In the genomic region with DNA sequence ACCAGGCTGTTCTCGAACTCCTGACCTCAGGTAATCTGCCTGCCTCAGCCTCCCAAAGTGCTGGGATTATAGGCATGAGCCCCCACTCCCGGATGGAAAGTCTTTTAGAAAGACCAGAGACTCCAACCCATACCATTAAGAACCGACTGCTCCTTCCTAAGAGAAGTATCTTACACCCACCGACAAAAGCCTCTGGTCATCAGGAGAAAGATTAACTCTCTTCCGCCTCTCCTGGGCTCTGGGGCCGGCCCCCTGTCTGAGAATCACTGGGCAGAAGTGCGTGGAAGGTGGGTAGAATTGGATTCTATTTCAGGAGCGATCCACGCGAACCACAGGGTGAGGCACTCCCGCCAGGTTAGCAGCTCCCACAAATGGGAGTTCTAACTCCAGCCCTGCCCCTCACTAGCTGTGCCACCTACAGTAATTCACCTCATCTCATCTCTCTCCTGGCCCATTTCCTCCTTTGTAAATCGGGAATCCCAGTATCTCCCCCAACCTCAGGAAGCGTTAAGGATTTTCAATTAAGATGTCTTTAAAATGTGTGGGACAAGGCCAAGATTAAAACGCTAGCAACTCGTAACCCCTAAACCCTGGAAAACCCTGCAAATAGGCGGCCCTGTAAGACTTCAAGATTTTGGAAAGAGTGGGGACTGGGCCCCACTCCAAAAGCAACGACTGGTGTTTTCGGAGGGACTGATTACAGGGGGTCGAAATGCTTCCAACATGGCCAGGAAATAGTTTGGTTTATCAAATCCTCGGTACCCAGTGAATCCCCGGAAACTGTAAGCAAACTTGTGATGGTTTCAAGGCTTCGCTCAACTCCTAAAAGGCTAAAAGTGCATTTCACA, we compare ENCODE assay signal across 8 cellular contexts. TPM values are rescaled to one million over a fixed set of nuclear protein-coding genes. Genes with fewer than 3 reads are reported as not detected.
DNase-seq lines count a peak whose midpoint lies in the region; ATAC-seq and TF ChIP-seq lines count a peak whose summit lies in the region.

No MANE protein-coding gene starts in this region.

- H3K4me2 ChIP-seq in SK-N-SH, result peak overlapping the region; percentile 97

- H3K36me3 ChIP-seq in SK-N-SH (replicated peaks in 1 of 2; ENCODE audit: control insufficient read depth in 1 of 2, insufficient read depth in 2 of 2, low read length in 1 of 2), result peaks cover 37 to 47% of the 10 kb centered on the region in 2 experiments
- peaks cover 2 to 43% (median 42%) of the 10 kb centered on the region in 5 donors for H3K36me3 ChIP-seq in subcutaneous abdominal adipose tissue (ENCODE audit: control insufficient read depth in 5 of 5, insufficient read depth in 5 of 5, low read length in 5 of 5)

- POLR2A ChIA-PET in SK-N-SH (lab: Yijun Ruan, JAX), result interaction anchor here (0.5 to 2.2 kb wide), 7 partner anchors 10 to 92 kb away, joined by 3 to 9 read pairs (median 3); a partner anchor contains a TSS

- H3K9me2 ChIP-seq in SK-N-SH, result no peaks in the 10 kb centered on the region

- H2AFZ ChIP-seq in SK-N-SH (ENCODE audit: low read depth), result no peak overlapping the region

- H3F3A ChIP-seq in SK-N-SH (replicated peaks; ENCODE audit: insufficient read depth), result peaks cover 31% of the 10 kb centered on the region

- H3K27me3 ChIP-seq in SK-N-SH (ENCODE audit: insufficient read depth) (no peaks in the 10 kb centered on the region), subcutaneous abdominal adipose tissue (ENCODE audit: control insufficient read depth in 5 of 5, insufficient read depth in 4 of 5, low read length in 5 of 5) (no peaks in the 10 kb centered on the region)

- 14% methylated on average over 22 of the region's 22 CpGs for WGBS in SK-N-SH (ENCODE audit: low lambda C conversion rate)

- H3K27ac ChIP-seq in SK-N-SH (ENCODE audit: low read depth in 2 of 2, low read length in 1 of 2) (peak overlapping the region; percentile 72 to 99), subcutaneous abdominal adipose tissue (ENCODE audit: low read depth, low read length) (peak overlapping the region; percentile 97)

- DNase-seq in SK-N-SH (no peak), immature natural killer cell (no peak), A172 (ENCODE audit: low spot score) (no peak), NCI-H1092 (lab: John Stamatoyannopoulos, UW) (no peak)
- no peak for DNase-seq in activated naive CD4-positive, alpha-beta T cell treated with anti-CD3 and anti-CD28 coated beads, Interleukin-2, amount 50 U/mL, for 72 hours (ENCODE audit: low spot score in 2 of 2)

- ATAC-seq in SK-N-SH treated with all-trans-retinoic acid at 6 μM for 48 hours (no peak), GM21526 (IDR thresholded peaks at IDR 0.05; ENCODE audit: low FRiP score, unreplicated experiment) (no peak)
- ATAC-seq in activated naive CD4-positive, alpha-beta T cell treated with anti-CD3 and anti-CD28 coated beads, Interleukin-2, amount 50 U/mL, for 72 hours, result no peak

- peaks cover 67 to 75% of the 10 kb centered on the region in 2 donors for H3K4me1 Mint-ChIP-seq in immature natural killer cell

- peaks cover 64% of the 10 kb centered on the region for H3K79me2 ChIP-seq in SK-N-SH (ENCODE audit: insufficient read depth)

- H3K4me1 ChIP-seq in SK-N-SH (ENCODE audit: control insufficient read depth in 1 of 2, insufficient read depth in 2 of 2, low read depth in 1 of 2, low read length in 1 of 2), result peaks cover 18 to 30% of the 10 kb centered on the region in 2 experiments; a peak in 1 of 4 replicates
- peaks cover 16 to 46% (median 41%) of the 10 kb centered on the region in 5 donors for H3K4me1 ChIP-seq in subcutaneous abdominal adipose tissue (ENCODE audit: control insufficient read depth in 5 of 5, insufficient read depth in 5 of 5, low read length in 5 of 5)

- peaks cover 41 to 50% (median 50%) of the 10 kb centered on the region in 3 donors for H3K27me3 Mint-ChIP-seq in immature natural killer cell (ENCODE audit: low read depth in 3 of 3)

- TF ChIP-seq CTCF in SK-N-SH (IDR thresholded peaks at IDR 0.05), result no peak

- H3K9ac ChIP-seq in SK-N-SH (peak overlapping the region; percentile 100), subcutaneous abdominal adipose tissue (ENCODE audit: low read length in 5 of 5) (peak overlapping the region; percentile 32 to 88 (median 81))

- H3K4me3 ChIP-seq in SK-N-SH (ENCODE audit: low read depth in 2 of 2, low read length in 1 of 2) (peak overlapping the region; percentile 67 to 87), subcutaneous abdominal adipose tissue (ENCODE audit: low read depth in 1 of 5, low read length in 5 of 5) (peak overlapping the region; percentile 55 to 75 (median 73))

- no peak for TF ChIP-seq EP300 in SK-N-SH (IDR thresholded peaks at IDR 0.05; ENCODE audit: borderline replicate concordance in 1 of 2, low read depth in 1 of 2, low read length in 1 of 2)

- H3K27ac Mint-ChIP-seq in activated naive CD4-positive, alpha-beta T cell treated with anti-CD3 and anti-CD28 coated beads, Interleukin-2, amount 50 U/mL, for 72 hours, result peak overlapping the region; percentile 99
- H3K27ac Mint-ChIP-seq in immature natural killer cell, result peak overlapping the region; percentile 90 to 100 (median 98)

- no peak for TF ChIP-seq RAD21 in SK-N-SH (IDR thresholded peaks at IDR 0.05; ENCODE audit: low read length)

- peaks cover 63 to 71% of the 10 kb centered on the region in 2 donors for H3K36me3 Mint-ChIP-seq in activated naive CD4-positive, alpha-beta T cell treated with anti-CD3 and anti-CD28 coated beads, Interleukin-2, amount 50 U/mL, for 72 hours
- peaks cover 24 to 46% (median 27%) of the 10 kb centered on the region in 3 donors for H3K36me3 Mint-ChIP-seq in immature natural killer cell

- H3K4me3 Mint-ChIP-seq in immature natural killer cell, result peak overlapping the region; percentile 88 to 98 (median 94)

- H4K20me1 ChIP-seq in SK-N-SH (ENCODE audit: insufficient read depth), result peaks cover 56% of the 10 kb centered on the region

- H3K9me3 ChIP-seq in SK-N-SH (no peaks in the 10 kb centered on the region), subcutaneous abdominal adipose tissue (ENCODE audit: control insufficient read depth in 5 of 5, low read length in 5 of 5) (no peaks in the 10 kb centered on the region)

- CTCF ChIA-PET in SK-N-SH (lab: Yijun Ruan, JAX), result interaction anchor here (0.7 to 2.6 kb wide), 4 partner anchors 10 to 82 kb away, joined by 3 to 6 read pairs (median 3); a partner anchor contains a TSS

- no peaks in the 10 kb centered on the region for H3K9me3 Mint-ChIP-seq in activated naive CD4-positive, alpha-beta T cell treated with anti-CD3 and anti-CD28 coated beads, Interleukin-2, amount 50 U/mL, for 72 hours
- H3K9me3 Mint-ChIP-seq in immature natural killer cell, result peaks cover 0 to 2% (median 0%) of the 10 kb centered on the region in 6 donors

TF ChIP-seq in SK-N-SH, 30 proteins besides CTCF, POLR2A, EP300 and RAD21:
- TF ChIP-seq SMC3 (IDR thresholded peaks at IDR 0.05; ENCODE audit: low read depth, low read length) (no peak), CHD2 (IDR thresholded peaks at IDR 0.05; ENCODE audit: low read length, partially characterized antibody) (no peak), POLR2AphosphoS5 (IDR thresholded peaks at IDR 0.05; ENCODE audit: low read depth, low read length) (no peak), EZH2phosphoT487 (IDR thresholded peaks at IDR 0.05; ENCODE audit: borderline replicate concordance, low read depth) (no peak)

TF ChIP-seq in SK-N-SH treated with all-trans-retinoic acid at 6 μM for 48 hours, 23 proteins besides CTCF, POLR2A, EP300 and RAD21 (continues in another document):
- TF ChIP-seq RARB (CRISPR knock-in tag; IDR thresholded peaks at IDR 0.05) (no peak), TCF4 (CRISPR knock-in tag; IDR thresholded peaks at IDR 0.05; ENCODE audit: borderline replicate concordance) (no peak), ESRRG (CRISPR knock-in tag; IDR thresholded peaks at IDR 0.05) (no peak), BACH2 (CRISPR knock-in tag; IDR thresholded peaks at IDR 0.05; ENCODE audit: borderline replicate concordance) (no peak)

RNA-seq across cellular contexts. Expression of a gene that starts 1.3 kb away (rescaled TPM):
- 249 and 280 TPM in 2 replicates for polyA plus RNA-seq in SK-N-SH (2012; rRNA removed)
- 177 and 211 TPM in 2 replicates for polyA plus RNA-seq in SK-N-SH (2012; cell fraction: cytosol; rRNA removed)
- polyA plus RNA-seq in SK-N-SH (2012; cell fraction: nucleus; rRNA removed), result 330 and 355 TPM in 2 replicates
- 100 to 1,000 TPM; 658 to 720 TPM for total RNA-seq in activated naive CD4-positive, alpha-beta T cell treated with anti-CD3 and anti-CD28 coated beads, Interleukin-2, amount 50 U/mL, for 72 hours
- polyA plus RNA-seq in immature natural killer cell, result 10 to 100 TPM; 16.8 to 89.6 (median 69.0) TPM
- total RNA-seq in A172 (2014; rRNA removed; shearing (Covaris generic)), result 296 and 354 TPM in 2 replicates

RNA-seq across cellular contexts. Expression of a gene that starts 16.9 kb away (rescaled TPM):
- polyA plus RNA-seq in SK-N-SH (2012; rRNA removed) (169 and 211 TPM in 2 replicates), immature natural killer cell (100 to 1,000 TPM; 243 to 337 (median 327) TPM)
- polyA plus RNA-seq in SK-N-SH (2012; cell fraction: cytosol; rRNA removed), result 138 and 164 TPM in 2 replicates
- polyA plus RNA-seq in SK-N-SH (2012; cell fraction: nucleus; rRNA removed), result 133 and 154 TPM in 2 replicates
- 100 to 1,000 TPM; 129 to 170 TPM for total RNA-seq in activated naive CD4-positive, alpha-beta T cell treated with anti-CD3 and anti-CD28 coated beads, Interleukin-2, amount 50 U/mL, for 72 hours
- total RNA-seq in A172 (2014; rRNA removed; shearing (Covaris generic)), result 37.1 and 39.7 TPM in 2 replicates

RNA-seq across cellular contexts. Expression of a gene that starts 29.6 kb away (rescaled TPM):
- 3.8 and 4.0 TPM in 2 replicates for polyA plus RNA-seq in SK-N-SH (2012; rRNA removed)
- polyA plus RNA-seq in SK-N-SH (2012; cell fraction: cytosol; rRNA removed), result 2.4 and 3.4 TPM in 2 replicates
- polyA plus RNA-seq in SK-N-SH (2012; cell fraction: nucleus; rRNA removed), result 3.9 and 4.6 TPM in 2 replicates
- 100 to 1,000 TPM; 105 to 137 TPM for total RNA-seq in activated naive CD4-positive, alpha-beta T cell treated with anti-CD3 and anti-CD28 coated beads, Interleukin-2, amount 50 U/mL, for 72 hours
- 10 to 100 TPM; 20.3 to 64.9 (median 47.3) TPM for polyA plus RNA-seq in immature natural killer cell
- total RNA-seq in A172 (2014; rRNA removed; shearing (Covaris generic)), result 3.9 and 5.7 TPM in 2 replicates

RNA-seq across cellular contexts. Expression of a gene that starts 35.8 kb away (rescaled TPM):
- polyA plus RNA-seq in SK-N-SH (2012; rRNA removed), result 0.21 and 0.58 TPM in 2 replicates
- 0.03 TPM in 1 of 2 replicates, not detected in the other for polyA plus RNA-seq in SK-N-SH (2012; cell fraction: cytosol; rRNA removed)
- 1.0 and 2.4 TPM in 2 replicates for polyA plus RNA-seq in SK-N-SH (2012; cell fraction: nucleus; rRNA removed)
- under 1 TPM; 0.59 to 0.66 TPM for total RNA-seq in activated naive CD4-positive, alpha-beta T cell treated with anti-CD3 and anti-CD28 coated beads, Interleukin-2, amount 50 U/mL, for 72 hours
- not detected for polyA plus RNA-seq in immature natural killer cell
- not detected in 2 replicates for total RNA-seq in A172 (2014; rRNA removed; shearing (Covaris generic))

RNA-seq across cellular contexts. Expression of a gene that starts 50.9 kb away (rescaled TPM):
- polyA plus RNA-seq in SK-N-SH (2012; rRNA removed) (37.9 and 39.3 TPM in 2 replicates), immature natural killer cell (100 to 1,000 TPM in 2 of 3 donors, 10 to 100 TPM in 1; 96.8 to 114 (median 112) TPM)
- 17.9 and 27.7 TPM in 2 replicates for polyA plus RNA-seq in SK-N-SH (2012; cell fraction: cytosol; rRNA removed)
- 86.3 and 93.6 TPM in 2 replicates for polyA plus RNA-seq in SK-N-SH (2012; cell fraction: nucleus; rRNA removed)
- total RNA-seq in activated naive CD4-positive, alpha-beta T cell treated with anti-CD3 and anti-CD28 coated beads, Interleukin-2, amount 50 U/mL, for 72 hours, result 10 to 100 TPM; 31.5 to 46.0 TPM
- total RNA-seq in A172 (2014; rRNA removed; shearing (Covaris generic)), result 50.3 and 59.0 TPM in 2 replicates

Comparison
In these comparisons a context has a peak if more than half of its experiments do, and no peak if none do; other contexts are left out.
1. RNA of a gene that starts 29.6 kb away (total RNA-seq): 105 to 137 TPM in activated naive CD4-positive, alpha-beta T cell treated with anti-CD3 and anti-CD28 coated beads, Interleukin-2, amount 50 U/mL, for 72 hours; 3.9 to 5.7 TPM in A172; every median in the first group is over 10 times any median in the second.